Comparison of ENCODE assay signal across 18 cellular contexts in genomic region chr12:25980035-25980434, GRCh38.
"Had no signal": no experiment of that assay in that cellular context is flagged by ENCODE, and none has a peak within 500 bp of the region (broad histone marks: within the 10 kb centered on the region; RNA-seq: fewer than 3 reads in every experiment).

No MANE protein-coding gene starts in this region.

- H3K9me3 ChIP-seq: esophagus squamous epithelium, left ventricle myocardium inferior, neutrophil, right atrium auricular region, sigmoid colon had no signal

- H3K36me3 ChIP-seq: esophagus squamous epithelium, left ventricle myocardium inferior, neutrophil, right atrium auricular region, sigmoid colon had no signal

- H3K27ac ChIP-seq: esophagus squamous epithelium, foreskin keratinocyte, left ventricle myocardium inferior, neutrophil, right atrium auricular region, skin epidermis had no signal

- DNase-seq: effector memory CD8-positive, alpha-beta T cell; esophagus squamous epithelium; immature natural killer cell; kidney; left cardiac atrium; left ventricle myocardium inferior; naive thymus-derived CD4-positive, alpha-beta T cell; nephron progenitor cell; sigmoid colon; stimulated activated CD4-positive, alpha-beta T cell treated with anti-CD3 and anti-CD28 coated beads, Interleukin-2, amount 100 ng/mL, for 24 hours; stimulated activated naive CD4-positive, alpha-beta T cell treated with Interleukin-2 at 50 U/mL for 16 hours had no signal

- H3K4me3 ChIP-seq: esophagus squamous epithelium, left ventricle myocardium inferior, lung, right atrium auricular region, sigmoid colon, skin epidermis had no signal

- H3K27me3 ChIP-seq: esophagus squamous epithelium, foreskin keratinocyte, neutrophil, right atrium auricular region, sigmoid colon had no signal

- FAIRE-seq: colon, kidney, urothelium cell line had no signal
